ENCODE assay signal across 1 cellular context in the genomic region with DNA sequence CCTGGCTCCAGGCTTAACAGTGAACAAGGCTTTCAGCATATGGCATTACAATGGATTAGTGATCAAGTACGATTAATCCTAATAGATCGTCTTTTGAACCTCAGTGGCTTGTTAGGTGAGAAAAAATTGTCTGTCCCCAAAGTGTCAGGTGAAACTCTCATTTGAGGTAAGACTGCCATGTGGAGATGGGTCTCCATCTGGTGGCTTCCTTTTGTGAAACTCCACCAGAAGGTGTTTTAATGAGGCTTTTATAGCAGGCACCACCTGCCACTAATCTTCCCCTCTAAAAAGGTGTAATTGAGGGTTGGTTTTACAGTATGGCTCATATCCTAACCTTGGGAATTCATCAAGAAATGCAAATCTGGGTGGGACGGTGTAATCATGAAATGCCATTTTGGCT.
TF ChIP-seq lines count a peak whose summit lies in the region.

No MANE protein-coding gene starts in this region.

TF ChIP-seq in H1, 55 proteins besides CTCF, POLR2A, EP300 and RAD21 (continued from another document):
- TF ChIP-seq CHD7 (IDR thresholded peaks at IDR 0.05; ENCODE audit: insufficient replicate concordance, low read length) (no peak), TAF7 (optimal IDR thresholded peaks at IDR 0.05; ENCODE audit: borderline replicate concordance, low read depth, low read length) (no peak), RXRA (IDR thresholded peaks at IDR 0.05; ENCODE audit: insufficient read depth, low read depth, low read length) (no peak), CHD2 (IDR thresholded peaks at IDR 0.05; ENCODE audit: low read length) (no peak), KDM5A (IDR thresholded peaks at IDR 0.05; ENCODE audit: low read length) (no peak), HDAC2 (IDR thresholded peaks at IDR 0.05; ENCODE audit: borderline replicate concordance in 1 of 2, low read depth in 2 of 2, low read length in 2 of 2) (no peak), SP4 (IDR thresholded peaks at IDR 0.05; ENCODE audit: low read length) (no peak), BCL11A (IDR thresholded peaks at IDR 0.05; ENCODE audit: low read depth in 2 of 2, low read length in 2 of 2) (no peak), CHD1 (IDR thresholded peaks at IDR 0.05; ENCODE audit: low read depth, low read length) (no peak), USF2 (IDR thresholded peaks at IDR 0.05; ENCODE audit: low read length) (no peak), FOSL1 (IDR thresholded peaks at IDR 0.05; ENCODE audit: insufficient read depth, low read depth, low read length) (no peak), SUZ12 (IDR thresholded peaks at IDR 0.05; ENCODE audit: low read length) (no peak), MAX (IDR thresholded peaks at IDR 0.05) (no peak)
- TF ChIP-seq, protein P1, sequence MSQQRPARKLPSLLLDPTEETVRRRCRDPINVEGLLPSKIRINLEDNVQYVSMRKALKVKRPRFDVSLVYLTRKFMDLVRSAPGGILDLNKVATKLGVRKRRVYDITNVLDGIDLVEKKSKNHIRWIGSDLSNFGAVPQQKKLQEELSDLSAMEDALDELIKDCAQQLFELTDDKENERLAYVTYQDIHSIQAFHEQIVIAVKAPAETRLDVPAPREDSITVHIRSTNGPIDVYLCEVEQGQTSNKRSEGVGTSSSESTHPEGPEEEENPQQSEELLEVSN (IDR thresholded peaks at IDR 0.05): no peak
